In genomic region chr1:205631727-205632373, GRCh38 we compare ENCODE assay signal across 8 cellular contexts. TPM values are rescaled to one million over a fixed set of nuclear protein-coding genes. Genes with fewer than 3 reads are reported as not detected.
DNase-seq lines count a peak whose midpoint lies in the region; ATAC-seq and TF ChIP-seq lines count a peak whose summit lies in the region.

Gene ELK4 (minus strand): TSS chr1:205632011. CDS start chr1:205623882, 8,129 bp downstream.

- peak; percentile 92 for TF ChIP-seq POLR2A in GM19099 (IDR thresholded peaks at IDR 0.05; ENCODE audit: extremely low read depth, insufficient read length, low read depth)

- peaks cover 1% of the 10 kb centered on the region for H3K36me3 Mint-ChIP-seq in chondrocyte (ENCODE audit: low read depth)

- ATAC-seq in HG03432 (IDR thresholded peaks at IDR 0.05; ENCODE audit: unreplicated experiment) = peak; percentile 85

- no peaks in the 10 kb centered on the region for H3K27me3 Mint-ChIP-seq in chondrocyte (ENCODE audit: low read depth)

- peak within 1 kb of the TSS; percentile 98 for H3K27ac Mint-ChIP-seq in chondrocyte (ENCODE audit: unreplicated experiment)

- H3K4me3 Mint-ChIP-seq in chondrocyte (ENCODE audit: unreplicated experiment) = peak within 1 kb of the TSS; percentile 95

- no peaks in the 10 kb centered on the region for H3K9me3 Mint-ChIP-seq in chondrocyte (ENCODE audit: low read depth)

- peak; percentile 85 for TF ChIP-seq CTCF in chondrocyte (IDR thresholded peaks at IDR 0.05)

- DNase-seq in Ammon's horn (ENCODE audit: low spot score) (peak; percentile 98), NCI-H510A (lab: John Stamatoyannopoulos, UW) (peak; percentile 94), chondrocyte (ENCODE audit: low spot score) (peak; percentile 99), kidney glomerular epithelial cell (lab: John Stamatoyannopoulos, UW) (peak; percentile 87)
- DNase-seq in activated CD4-positive, alpha-beta T cell treated with anti-CD3 and anti-CD28 coated beads for 24 hours (ENCODE audit: low read depth in 2 of 2) = peak; percentile 99
- DNase-seq in stimulated activated CD4-positive, alpha-beta T cell treated with anti-CD3 and anti-CD28 coated beads, Interleukin-1b, Interleukin-23, amount 100 ng/mL, for 1 hour (ENCODE audit: low read depth in 2 of 2) = peak; percentile 99

- H3K4me1 Mint-ChIP-seq in chondrocyte (ENCODE audit: low read depth) = peaks cover 33% of the 10 kb centered on the region

RNA-seq across cellular contexts. Expression of gene ELK4, which starts in this region (rescaled TPM):
- 33.0 to 37.2 TPM (median 35.6 TPM) in 3 replicates for total RNA-seq in chondrocyte

Comparison
In these comparisons a context has a peak if more than half of its experiments do, and no peak if none do; other contexts are left out.
1. Peak in every context shown above with its lines: DNase-seq and ATAC-seq.